Comparison of ENCODE assay signal across 23 cellular contexts in genomic region chr2:144747571-144747970, GRCh38.
DNase-seq lines count a peak whose midpoint lies in the region; ATAC-seq and TF ChIP-seq lines count a peak whose summit lies in the region.
"Had no signal": no experiment of that assay in that cellular context is flagged by ENCODE, and none has a peak within 500 bp of the region (broad histone marks: within the 10 kb centered on the region; RNA-seq: fewer than 3 reads in every experiment).

No MANE protein-coding gene starts in this region.

- no peak overlapping the region for H4K5ac ChIP-seq in mesendoderm (ENCODE audit: low read length)

- H2AK5ac ChIP-seq in mesendoderm (ENCODE audit: low read length): no peak overlapping the region

- ATAC-seq in WTC11: no peak

- no peak for TF ChIP-seq CTCF in NB4 (IDR thresholded peaks at IDR 0.05; ENCODE audit: low read depth, low read length)
- no peak for TF ChIP-seq CTCF in WTC11 (IDR thresholded peaks at IDR 0.05)

- H4K8ac ChIP-seq in mesendoderm (ENCODE audit: low read depth, low read length): no peak overlapping the region

- peaks cover 67% of the 10 kb centered on the region for H3K36me3 Mint-ChIP-seq in WTC11

- no peaks in the 10 kb centered on the region for H3K79me1 ChIP-seq in mesendoderm (ENCODE audit: low read length)

- DNase-seq in ELF-1 (ENCODE audit: low read depth, low spot score): peak; percentile 21
- DNase-seq in NB4 (ENCODE audit: low read depth): peak; percentile 16
- peak; percentile 46 for DNase-seq in WTC11 (ENCODE audit: low spot score)
- DNase-seq in mesendoderm: peak; percentile 37
- DNase-seq in SHP77 (lab: John Stamatoyannopoulos, UW): no peak
- no peak for DNase-seq in NCI-H1092 treated with DMSO at 0.1 percent for 48 hours (lab: John Stamatoyannopoulos, UW)
- DNase-seq in stimulated activated CD4-positive, alpha-beta T cell treated with anti-CD3 and anti-CD28 coated beads, Interleukin-12 subunit alpha, Interleukin-12 subunit beta, amount 100 ng/mL, for 4 hours: no peak
- DNase-seq: ACHN; Caco-2; CD4-positive, alpha-beta T cell; GM23248; MV-4-11; NCI-H1417 treated with DMSO at 0.1 percent for 48 hours; NCI-H187; NCI-H2107; NCI-H446 treated with DMSO at 0.1 percent for 48 hours; NCI-H526 treated with DMSO at 0.1 percent for 48 hours; PC-9; RPMI8226; SHP77 treated with DMSO at 0.1 percent for 48 hours; SK-N-SH had no signal

- no peak overlapping the region for H3K4ac ChIP-seq in mesendoderm (ENCODE audit: low read depth, low read length)

- WGBS in mesendoderm (ENCODE audit: extremely low coverage, insufficient coverage, low lambda C conversion rate): no CpG with 5 or more reads among the region's 14 CpGs

- POLR2A ChIA-PET in WTC11 (lab: Charles Lee): no interaction called here

- no peak for TF ChIP-seq POLR2A in NB4 (IDR thresholded peaks at IDR 0.05; ENCODE audit: extremely low read depth, insufficient read length)

- no peaks in the 10 kb centered on the region for H3K79me2 ChIP-seq in mesendoderm (ENCODE audit: control insufficient read depth, insufficient read depth, low read length)

- no peak overlapping the region for H2BK5ac ChIP-seq in mesendoderm (ENCODE audit: low read length)

- CTCF ChIA-PET in WTC11 (lab: Charles Lee): no interaction called here

- no peak overlapping the region for H3K56ac ChIP-seq in mesendoderm (ENCODE audit: low read length)

- no peak overlapping the region for H3K9ac ChIP-seq in mesendoderm (ENCODE audit: low read length)
- H3K9ac ChIP-seq: BLaER1, GM23248, SK-N-SH had no signal

- no peaks in the 10 kb centered on the region for H3K36me3 ChIP-seq in mesendoderm (ENCODE audit: control insufficient read depth, insufficient read depth, low read length)
- H3K36me3 ChIP-seq: BLaER1, HAP-1 had no signal

- no peak overlapping the region for H3K23ac ChIP-seq in mesendoderm (ENCODE audit: low read length)

- no peak overlapping the region for H3K18ac ChIP-seq in mesendoderm (ENCODE audit: low read length)

- no peak overlapping the region for H3K27ac Mint-ChIP-seq in WTC11
- H3K27ac Mint-ChIP-seq: CD4-positive, alpha-beta T cell had no signal

- H3K27ac ChIP-seq in mesendoderm (ENCODE audit: low read depth, low read length): no peak overlapping the region
- H3K27ac ChIP-seq: BLaER1, GM23248, PC-9 had no signal

- H3K4me1 ChIP-seq in mesendoderm (ENCODE audit: control insufficient read depth, low read depth, low read length): no peaks in the 10 kb centered on the region
- H3K4me1 ChIP-seq: BLaER1, Caco-2, HAP-1 had no signal

- peaks cover 74% of the 10 kb centered on the region for H3K9me3 Mint-ChIP-seq in WTC11

- H3K4me3 ChIP-seq in NB4 (ENCODE audit: low read depth, low read length) (no peak overlapping the region), mesendoderm (ENCODE audit: low read length) (no peak overlapping the region)
- H3K4me3 ChIP-seq: BLaER1, GM23248, HAP-1, PC-9 had no signal

- H2BK120ac ChIP-seq in mesendoderm (ENCODE audit: low read depth, low read length): no peak overlapping the region

- H3K4me2 ChIP-seq in mesendoderm (ENCODE audit: low read length): no peak overlapping the region
- H3K4me2 ChIP-seq: BLaER1, PC-9, SK-N-SH had no signal

- H3K4me3 Mint-ChIP-seq in WTC11: no peak overlapping the region
- H3K4me3 Mint-ChIP-seq: CD4-positive, alpha-beta T cell had no signal

- H2BK15ac ChIP-seq in mesendoderm (replicated peaks; ENCODE audit: low read depth): no peak overlapping the region

- no peaks in the 10 kb centered on the region for H3K27me3 ChIP-seq in mesendoderm (ENCODE audit: insufficient read depth, low read length, poor library complexity)
- H3K27me3 ChIP-seq: BLaER1 had no signal

- H3K4me1 Mint-ChIP-seq in WTC11: no peaks in the 10 kb centered on the region

- H3K27me3 Mint-ChIP-seq in WTC11 (ENCODE audit: low read depth): peaks cover 5% of the 10 kb centered on the region; the same call in 1 of the 2 replicates
- H3K27me3 Mint-ChIP-seq: CD4-positive, alpha-beta T cell had no signal

TF ChIP-seq in WTC11, 78 proteins besides CTCF, POLR2A, EP300 and RAD21 (continues in another document):
- TF ChIP-seq, protein P1, sequence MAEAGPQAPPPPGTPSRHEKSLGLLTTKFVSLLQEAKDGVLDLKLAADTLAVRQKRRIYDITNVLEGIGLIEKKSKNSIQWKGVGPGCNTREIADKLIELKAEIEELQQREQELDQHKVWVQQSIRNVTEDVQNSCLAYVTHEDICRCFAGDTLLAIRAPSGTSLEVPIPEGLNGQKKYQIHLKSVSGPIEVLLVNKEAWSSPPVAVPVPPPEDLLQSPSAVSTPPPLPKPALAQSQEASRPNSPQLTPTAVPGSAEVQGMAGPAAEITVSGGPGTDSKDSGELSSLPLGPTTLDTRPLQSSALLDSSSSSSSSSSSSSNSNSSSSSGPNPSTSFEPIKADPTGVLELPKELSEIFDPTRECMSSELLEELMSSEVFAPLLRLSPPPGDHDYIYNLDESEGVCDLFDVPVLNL (CRISPR knock-in tag; IDR thresholded peaks at IDR 0.05; ENCODE audit: borderline replicate concordance, low read depth): no peak
- TF ChIP-seq FOXJ3 (CRISPR knock-in tag; IDR thresholded peaks at IDR 0.05; ENCODE audit: borderline replicate concordance): no peak
- no peak for TF ChIP-seq SP1 (CRISPR knock-in tag; conservative IDR thresholded peaks at IDR 0.05)
- TF ChIP-seq, protein P2, sequence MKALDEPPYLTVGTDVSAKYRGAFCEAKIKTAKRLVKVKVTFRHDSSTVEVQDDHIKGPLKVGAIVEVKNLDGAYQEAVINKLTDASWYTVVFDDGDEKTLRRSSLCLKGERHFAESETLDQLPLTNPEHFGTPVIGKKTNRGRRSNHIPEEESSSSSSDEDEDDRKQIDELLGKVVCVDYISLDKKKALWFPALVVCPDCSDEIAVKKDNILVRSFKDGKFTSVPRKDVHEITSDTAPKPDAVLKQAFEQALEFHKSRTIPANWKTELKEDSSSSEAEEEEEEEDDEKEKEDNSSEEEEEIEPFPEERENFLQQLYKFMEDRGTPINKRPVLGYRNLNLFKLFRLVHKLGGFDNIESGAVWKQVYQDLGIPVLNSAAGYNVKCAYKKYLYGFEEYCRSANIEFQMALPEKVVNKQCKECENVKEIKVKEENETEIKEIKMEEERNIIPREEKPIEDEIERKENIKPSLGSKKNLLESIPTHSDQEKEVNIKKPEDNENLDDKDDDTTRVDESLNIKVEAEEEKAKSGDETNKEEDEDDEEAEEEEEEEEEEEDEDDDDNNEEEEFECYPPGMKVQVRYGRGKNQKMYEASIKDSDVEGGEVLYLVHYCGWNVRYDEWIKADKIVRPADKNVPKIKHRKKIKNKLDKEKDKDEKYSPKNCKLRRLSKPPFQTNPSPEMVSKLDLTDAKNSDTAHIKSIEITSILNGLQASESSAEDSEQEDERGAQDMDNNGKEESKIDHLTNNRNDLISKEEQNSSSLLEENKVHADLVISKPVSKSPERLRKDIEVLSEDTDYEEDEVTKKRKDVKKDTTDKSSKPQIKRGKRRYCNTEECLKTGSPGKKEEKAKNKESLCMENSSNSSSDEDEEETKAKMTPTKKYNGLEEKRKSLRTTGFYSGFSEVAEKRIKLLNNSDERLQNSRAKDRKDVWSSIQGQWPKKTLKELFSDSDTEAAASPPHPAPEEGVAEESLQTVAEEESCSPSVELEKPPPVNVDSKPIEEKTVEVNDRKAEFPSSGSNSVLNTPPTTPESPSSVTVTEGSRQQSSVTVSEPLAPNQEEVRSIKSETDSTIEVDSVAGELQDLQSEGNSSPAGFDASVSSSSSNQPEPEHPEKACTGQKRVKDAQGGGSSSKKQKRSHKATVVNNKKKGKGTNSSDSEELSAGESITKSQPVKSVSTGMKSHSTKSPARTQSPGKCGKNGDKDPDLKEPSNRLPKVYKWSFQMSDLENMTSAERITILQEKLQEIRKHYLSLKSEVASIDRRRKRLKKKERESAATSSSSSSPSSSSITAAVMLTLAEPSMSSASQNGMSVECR (CRISPR knock-in tag; IDR thresholded peaks at IDR 0.05; ENCODE audit: borderline replicate concordance): no peak
- no peak for TF ChIP-seq E2F1 (CRISPR knock-in tag; IDR thresholded peaks at IDR 0.05)
- no peak for TF ChIP-seq ETV6 (CRISPR knock-in tag; IDR thresholded peaks at IDR 0.05)
- no peak for TF ChIP-seq KAT7 (CRISPR knock-in tag; IDR thresholded peaks at IDR 0.05; ENCODE audit: borderline replicate concordance)
- TF ChIP-seq, protein P3, sequence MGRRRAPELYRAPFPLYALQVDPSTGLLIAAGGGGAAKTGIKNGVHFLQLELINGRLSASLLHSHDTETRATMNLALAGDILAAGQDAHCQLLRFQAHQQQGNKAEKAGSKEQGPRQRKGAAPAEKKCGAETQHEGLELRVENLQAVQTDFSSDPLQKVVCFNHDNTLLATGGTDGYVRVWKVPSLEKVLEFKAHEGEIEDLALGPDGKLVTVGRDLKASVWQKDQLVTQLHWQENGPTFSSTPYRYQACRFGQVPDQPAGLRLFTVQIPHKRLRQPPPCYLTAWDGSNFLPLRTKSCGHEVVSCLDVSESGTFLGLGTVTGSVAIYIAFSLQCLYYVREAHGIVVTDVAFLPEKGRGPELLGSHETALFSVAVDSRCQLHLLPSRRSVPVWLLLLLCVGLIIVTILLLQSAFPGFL (CRISPR knock-in tag; IDR thresholded peaks at IDR 0.05; ENCODE audit: borderline replicate concordance): no peak
- no peak for TF ChIP-seq TP53 (CRISPR knock-in tag; IDR thresholded peaks at IDR 0.05)
- no peak for TF ChIP-seq SMAD4 (CRISPR knock-in tag; IDR thresholded peaks at IDR 0.05)

Comparison
In these comparisons a context has a peak if more than half of its experiments do, and no peak if none do; other contexts are left out.
1. DNase-seq: peak in ELF-1 (single experiment), NB4 (single experiment), WTC11 (single experiment) and mesendoderm (single experiment); none in SHP77 (0 of 2), NCI-H1092 treated with DMSO at 0.1 percent for 48 hours (single experiment) and stimulated activated CD4-positive, alpha-beta T cell treated with anti-CD3 and anti-CD28 coated beads, Interleukin-12 subunit alpha, Interleukin-12 subunit beta, amount 100 ng/mL, for 4 hours (single experiment).